Comparison of ENCODE assay signal across 15 cellular contexts in the genomic region with DNA sequence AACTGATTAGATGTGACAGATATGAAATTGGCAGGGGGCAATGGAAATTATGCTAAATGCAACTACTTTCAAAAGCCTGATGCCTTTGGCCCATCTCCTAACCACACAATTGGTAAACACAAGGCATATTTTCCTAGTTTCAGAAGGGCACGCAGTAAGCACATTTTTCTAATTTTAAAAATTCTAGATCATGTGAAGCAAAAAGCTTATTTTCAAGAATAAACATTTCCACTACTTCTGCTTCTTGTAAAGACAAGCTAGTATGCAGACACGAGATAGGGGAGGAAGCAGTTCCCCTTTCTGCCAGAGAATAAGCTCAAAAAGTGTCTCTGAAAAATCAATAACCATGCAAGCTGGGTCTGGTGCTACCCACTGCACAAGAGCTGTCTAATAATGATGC.
DNase-seq lines count a peak whose midpoint lies in the region; ATAC-seq, FAIRE-seq and TF ChIP-seq lines count a peak whose summit lies in the region.
"Had no signal": no experiment of that assay in that cellular context is flagged by ENCODE, and none has a peak within 500 bp of the region (broad histone marks: within the 10 kb centered on the region; RNA-seq: fewer than 3 reads in every experiment).

No MANE protein-coding gene starts in this region.

- no peak overlapping the region for H3K27ac ChIP-seq in KMS-11
- H3K27ac ChIP-seq in GM12878 (ENCODE audit: control insufficient read depth, insufficient read depth): no peak overlapping the region
- peak overlapping the region in 6 of 8 donors; percentile 15 to 63 (median 44) for H3K27ac ChIP-seq in spleen
- H3K27ac ChIP-seq: parathyroid adenoma had no signal

- CTCF ChIA-PET in GM12878 (lab: Yijun Ruan, JAX): interaction anchor here (1.1 to 4.7 kb wide), 5 partner anchors 9 to 556 kb away, joined by 3 to 66 read pairs (median 5); no protein-coding TSS in a partner anchor

- H3K36me3 ChIP-seq in KMS-11 (ENCODE audit: insufficient read depth) (no peaks in the 10 kb centered on the region), GM12878 (ENCODE audit: control insufficient read depth in 2 of 2, insufficient read depth in 2 of 2, low read length in 1 of 2) (no peaks in the 10 kb centered on the region), spleen (peaks cover 0 to 53% (median 9%) of the 10 kb centered on the region in 6 donors)

- TF ChIP-seq POLR2A in GM12878 (IDR thresholded peaks at IDR 0.05; ENCODE audit: low read depth, low read length): no peak
- no peak for TF ChIP-seq POLR2A in spleen (IDR thresholded peaks at IDR 0.05)

- no peaks in the 10 kb centered on the region for H3K27me3 ChIP-seq in KMS-11 (ENCODE audit: insufficient read depth, low read depth)
- H3K27me3 ChIP-seq in GM12878 (replicated peaks in 1 of 2; ENCODE audit: control insufficient read depth in 2 of 2, insufficient read depth in 2 of 2, low read length in 1 of 2): no peaks in the 10 kb centered on the region
- no peaks in the 10 kb centered on the region for H3K27me3 ChIP-seq in spleen (replicated peaks in 1 of 7)

- SMC1A ChIA-PET in GM12878 (lab: Charles Lee; ENCODE audit: uncharacterized antibody, unreplicated experiment): interaction anchor here (0.5 to 1.4 kb wide), 6 partner anchors 9 to 752 kb away, joined by 3 to 4 read pairs (median 3); no protein-coding TSS in a partner anchor

- intact Hi-C loops in GM12878 (cut with micrococcal nuclease; ENCODE audit: unreplicated experiment): no loop called here
- intact Hi-C loops in spleen (cut with DNase I; ENCODE audit: low total_unique reads): loop anchor here (5.0 to 10.0 kb wide), 3 partner anchors 65 to 557 kb away; partner anchors contain the start of gene ABCA1

- H3K9me3 ChIP-seq in GM12878 (replicated peaks; ENCODE audit: control insufficient read depth, insufficient read depth, low read length): no peaks in the 10 kb centered on the region
- no peaks in the 10 kb centered on the region for H3K9me3 ChIP-seq in spleen
- H3K9me3 ChIP-seq: left ventricle myocardium inferior had no signal

- no peaks in the 10 kb centered on the region for H3K79me2 ChIP-seq in KMS-11 (ENCODE audit: insufficient read depth, low read depth)
- no peaks in the 10 kb centered on the region for H3K79me2 ChIP-seq in GM12878 (ENCODE audit: control insufficient read depth, insufficient read depth, low read length)
- H3K79me2 ChIP-seq: parathyroid adenoma had no signal

- H3K4me3 ChIP-seq in KMS-11 (IDR thresholded peaks at IDR 0.05; ENCODE audit: insufficient read depth, low read depth, low read length) (no peak overlapping the region), GM12878 (no peak overlapping the region), spleen (no peak overlapping the region)
- H3K4me3 ChIP-seq: left ventricle myocardium inferior had no signal

- WGBS in GM12878 (ENCODE audit: insufficient coverage, insufficient replicate concordance, low lambda C conversion rate, missing lambda C conversion rate): 0% methylated on average over 2 of the region's 2 CpGs
- 21 to 36% (median 24%) methylated on average over 2 of the region's 2 CpGs for WGBS in spleen, 5 donors

- H3K4me1 ChIP-seq in KMS-11 (ENCODE audit: low read depth, poor library complexity, severe bottlenecking): peaks cover 38% of the 10 kb centered on the region
- no peaks in the 10 kb centered on the region for H3K4me1 ChIP-seq in GM12878 (ENCODE audit: control insufficient read depth, insufficient read depth, low read length)
- peaks cover 0 to 64% (median 36%) of the 10 kb centered on the region in 6 donors for H3K4me1 ChIP-seq in spleen

- H2AFZ ChIP-seq in KMS-11 (ENCODE audit: low read depth) (no peak overlapping the region), GM12878 (ENCODE audit: control insufficient read depth, low read depth, low read length) (no peak overlapping the region)
- H2AFZ ChIP-seq: parathyroid adenoma had no signal

- ATAC-seq in GM18511 (IDR thresholded peaks at IDR 0.05; ENCODE audit: unreplicated experiment): peak; percentile 71
- ATAC-seq in GM12878: peak; percentile 35; the same call in 1 of the 3 replicates

- H3K9ac ChIP-seq in KMS-11 (no peak overlapping the region), GM12878 (ENCODE audit: control insufficient read depth, insufficient read depth, low read length) (no peak overlapping the region)
- H3K9ac ChIP-seq: parathyroid adenoma had no signal

- BruUV-seq in GM12878 (replicated peaks; lab: Mats Ljungman, UMichigan): no TSS peak

- no peaks in the 10 kb centered on the region for H4K20me1 ChIP-seq in KMS-11 (ENCODE audit: insufficient read depth)
- H4K20me1 ChIP-seq in GM12878 (ENCODE audit: control insufficient read depth, insufficient read depth): no peaks in the 10 kb centered on the region

- no peak for TF ChIP-seq EP300 in GM12878 (IDR thresholded peaks at IDR 0.05; ENCODE audit: borderline replicate concordance in 1 of 2, control insufficient read depth in 1 of 2, low read depth in 2 of 2, low read length in 2 of 2)

- TF ChIP-seq CTCF in KMS-11 (conservative IDR thresholded peaks at IDR 0.05; ENCODE audit: low read depth, low read length) (no peak), GM12878 (IDR thresholded peaks at IDR 0.05 in 2 of 3, conservative IDR thresholded peaks at IDR 0.05 in 1 of 3; ENCODE audit: control insufficient read depth in 2 of 3, extremely low read depth in 1 of 3, insufficient read depth in 1 of 3, low read depth in 3 of 3, low read length in 3 of 3) (no peak), spleen (IDR thresholded peaks at IDR 0.05 in 8 of 11, conservative IDR thresholded peaks at IDR 0.05 in 3 of 11) (no peak)

- no peak for TF ChIP-seq RAD21 in GM12878 (IDR thresholded peaks at IDR 0.05; ENCODE audit: insufficient read depth, low read depth, low read length)

- POLR2A ChIA-PET in GM12878 (lab: Charles Lee): interaction anchor here (0.8 kb wide), 1 partner anchor 10 kb away, joined by 6 read pairs; no protein-coding TSS in a partner anchor

- in situ Hi-C loops in GM12878 (cut with MboI): loop anchor here (5.0 kb wide), 1 partner anchor 297 kb away; no protein-coding TSS in a partner anchor

- no peak for FAIRE-seq in GM12878 (lab: Jason Lieb, UNC)

- RAD21 ChIA-PET in GM12878 (lab: Charles Lee; ENCODE audit: unreplicated experiment): interaction anchor here (0.8 to 3.6 kb wide), 3 partner anchors 16 to 299 kb away, joined by 3 to 17 read pairs (median 6); no protein-coding TSS in a partner anchor

- DNase-seq in GM12878 (ENCODE audit: low read depth, low spot score) (no peak), spleen (no peak), NCI-H2081 (lab: John Stamatoyannopoulos, UW) (no peak), NCI-H526 treated with DMSO at 0.1 percent for 48 hours (lab: John Stamatoyannopoulos, UW) (no peak), GOT3 (lab: John Stamatoyannopoulos, UW) (no peak), iPS-NIHi11 (ENCODE audit: low spot score) (no peak)
- DNase-seq: activated CD4-positive, alpha-beta T cell treated with anti-CD3 and anti-CD28 coated beads, Interleukin-2, amount 10 ng/mL, durations not matched to agents 24 days and 14 days; caudate nucleus; foreskin fibroblast; left ventricle myocardium inferior; NCI-H2227 treated with DMSO at 0.1 percent for 48 hours; Right ventricle myocardium superior had no signal

- H3K4me2 ChIP-seq in KMS-11: peak overlapping the region; percentile 48
- H3K4me2 ChIP-seq in GM12878 (ENCODE audit: control insufficient read depth, insufficient read depth): no peak overlapping the region

TF ChIP-seq in GM12878, 131 proteins besides CTCF, POLR2A, EP300 and RAD21:
- TF ChIP-seq NR2C2 (IDR thresholded peaks at IDR 0.05; ENCODE audit: borderline replicate concordance, control insufficient read depth, insufficient read length, low read depth) (no peak), SPI1 (IDR thresholded peaks at IDR 0.05; ENCODE audit: borderline replicate concordance, insufficient read depth, low read depth, low read length) (peak; percentile 79), GABPA (IDR thresholded peaks at IDR 0.05; ENCODE audit: low read depth) (no peak)

Comparison
In these comparisons a context has a peak if more than half of its experiments do, and no peak if none do; other contexts are left out.
1. H3K27ac ChIP-seq: peak in spleen (6 of 8); none in KMS-11 (single experiment) and GM12878 (single experiment).